In the genomic region with DNA sequence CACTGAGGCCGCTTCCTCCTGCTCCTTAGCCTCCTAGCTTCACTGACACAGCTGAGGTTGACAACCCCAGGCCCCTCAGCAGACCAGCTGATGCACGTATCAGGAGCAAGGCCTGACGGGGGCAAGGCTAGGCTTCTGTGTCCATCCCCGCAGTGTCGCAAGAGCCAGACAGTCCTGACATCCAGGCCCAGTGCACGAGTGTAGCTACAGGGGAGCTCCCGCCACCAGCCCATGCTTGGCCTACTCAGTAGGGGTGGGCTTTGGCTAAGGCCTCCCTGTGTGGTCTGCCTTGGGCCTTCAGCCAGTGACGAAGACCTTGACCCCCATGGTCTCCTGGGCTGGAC, we compare ENCODE assay signal across 16 cellular contexts.
DNase-seq lines count a peak whose midpoint lies in the region; ATAC-seq and TF ChIP-seq lines count a peak whose summit lies in the region.
"Had no signal": no experiment of that assay in that cellular context is flagged by ENCODE, and none has a peak within 500 bp of the region (broad histone marks: within the 10 kb centered on the region; RNA-seq: fewer than 3 reads in every experiment).

No MANE protein-coding gene starts in this region.

- WGBS in prostate gland: 77% methylated on average over 7 of the region's 8 CpGs
- 91% methylated on average over 8 of the region's 8 CpGs for WGBS in mesenchymal stem cell

- H3K27ac ChIP-seq in HEK293 (ENCODE audit: extremely low read depth, low read depth, low read length) (no peak overlapping the region), gastrocnemius medialis (peak overlapping the region; percentile 90 to 94 (median 92)), prostate gland (no peak overlapping the region), mesenchymal stem cell (ENCODE audit: low read length, poor library complexity, severe bottlenecking) (no peak overlapping the region)

- H3K36me3 ChIP-seq in HEK293 (ENCODE audit: control insufficient read depth in 2 of 2, insufficient read depth in 1 of 2, low read length in 2 of 2) (no peaks in the 10 kb centered on the region), gastrocnemius medialis (no peaks in the 10 kb centered on the region), prostate gland (no peaks in the 10 kb centered on the region), mesenchymal stem cell (ENCODE audit: control insufficient read depth in 1 of 2, insufficient read depth in 2 of 2, low read depth in 1 of 2, low read length in 2 of 2) (peaks cover 0 to 56% of the 10 kb centered on the region in 2 experiments)

- H3K27me3 Mint-ChIP-seq in activated B cell treated with CpG ODN at 0.5 μM for 24 hours: no peaks in the 10 kb centered on the region
- no peaks in the 10 kb centered on the region for H3K27me3 Mint-ChIP-seq in activated CD4-positive, alpha-beta memory T cell treated with anti-CD3 and anti-CD28 coated beads, Interleukin-2, amount 10 ng/mL, durations not matched to agents 7 days and 5 days

- no peak overlapping the region for H3K18ac ChIP-seq in mesenchymal stem cell (ENCODE audit: low read depth in 1 of 2, low read length in 2 of 2)

- POLR2A ChIA-PET in HEK293 (lab: Yijun Ruan, JAX) (no interaction called here), activated B cell treated with CpG ODN at 0.5 μM for 24 hours (lab: Charles Lee) (interaction anchor here (0.6 to 2.3 kb wide), 3 partner anchors 196 to 211 kb away, joined by 3 to 7 read pairs (median 4); a partner anchor contains a TSS)
- POLR2A ChIA-PET in activated CD4-positive, alpha-beta memory T cell treated with anti-CD3 and anti-CD28 coated beads, Interleukin-2, amount 10 ng/mL, durations not matched to agents 7 days and 5 days (lab: Charles Lee): interaction anchor here (1.1 kb wide), 1 partner anchor 179 kb away, joined by 3 read pairs; a partner anchor contains a TSS

- no peak overlapping the region for H3K4me2 ChIP-seq in mesenchymal stem cell (ENCODE audit: low read length, poor library complexity, severe bottlenecking)

- H2BK5ac ChIP-seq in mesenchymal stem cell (ENCODE audit: low read depth, low read length, poor library complexity, severe bottlenecking): no peak overlapping the region

- in situ Hi-C loops in gastrocnemius medialis (cut with MboI; ENCODE audit: low sequenced_read_pairs in 4 of 4): no loop called here

- H2BK12ac ChIP-seq in mesenchymal stem cell (ENCODE audit: low read length in 2 of 2): no peak overlapping the region

- CTCF ChIA-PET in HEK293 (lab: Yijun Ruan, JAX): no interaction called here
- CTCF ChIA-PET in activated B cell treated with CpG ODN at 0.5 μM for 24 hours (lab: Charles Lee): no interaction called here
- CTCF ChIA-PET in activated CD4-positive, alpha-beta memory T cell treated with anti-CD3 and anti-CD28 coated beads, Interleukin-2, amount 10 ng/mL, durations not matched to agents 7 days and 5 days (lab: Charles Lee): no interaction called here

- H3K4me3 ChIP-seq in HEK293 (ENCODE audit: low read depth, low read length): no peak overlapping the region
- H3K4me3 ChIP-seq in gastrocnemius medialis: peak overlapping the region in 1 of 4 donors; percentile 13
- H3K4me3 ChIP-seq in prostate gland: no peak overlapping the region
- no peak overlapping the region for H3K4me3 ChIP-seq in mesenchymal stem cell (ENCODE audit: insufficient read depth in 1 of 2, low read depth in 1 of 2, low read length in 2 of 2)
- H3K4me3 ChIP-seq: mucosa of descending colon had no signal

- H4K8ac ChIP-seq in mesenchymal stem cell (ENCODE audit: low read length): no peak overlapping the region

- H3K27me3 ChIP-seq in gastrocnemius medialis: no peaks in the 10 kb centered on the region
- no peaks in the 10 kb centered on the region for H3K27me3 ChIP-seq in prostate gland (replicated peaks; ENCODE audit: insufficient read depth)
- no peaks in the 10 kb centered on the region for H3K27me3 ChIP-seq in mesenchymal stem cell (ENCODE audit: control insufficient read depth in 1 of 2, insufficient read depth in 1 of 2, low read length in 2 of 2)

- ATAC-seq in activated B cell treated with CpG ODN at 0.5 μM for 24 hours (ENCODE audit: low read depth): no peak
- ATAC-seq in left ventricle myocardium superior: peak; percentile 51
- ATAC-seq in gastrocnemius medialis: peak; percentile 45 to 48

- peak overlapping the region; percentile 71 for H3K27ac Mint-ChIP-seq in activated B cell treated with CpG ODN at 0.5 μM for 24 hours
- no peak overlapping the region for H3K27ac Mint-ChIP-seq in activated CD4-positive, alpha-beta memory T cell treated with anti-CD3 and anti-CD28 coated beads, Interleukin-2, amount 10 ng/mL, durations not matched to agents 7 days and 5 days
- H3K27ac Mint-ChIP-seq: CD14-positive monocyte had no signal

- H3K79me1 ChIP-seq in mesenchymal stem cell (replicated peaks; ENCODE audit: low read length, poor library complexity, severe bottlenecking): peaks cover 27% of the 10 kb centered on the region

- no peak overlapping the region for H2BK120ac ChIP-seq in mesenchymal stem cell (ENCODE audit: low read depth, low read length)

- intact Hi-C loops in activated B cell treated with CpG ODN at 0.5 μM for 24 hours (cut with micrococcal nuclease) (loop anchor here (5.0 to 10.0 kb wide), 2 partner anchors 72 to 200 kb away; no protein-coding TSS in a partner anchor), left ventricle myocardium superior (cut with micrococcal nuclease) (loop anchor here (10.0 kb wide), 1 partner anchor 180 kb away; a partner anchor contains a TSS), gastrocnemius medialis (cut with DNase I; ENCODE audit: low total_unique reads) (loop anchor here (2.0 to 10.0 kb wide), 3 partner anchors 153 to 200 kb away; a partner anchor contains a TSS), prostate gland (cut with DNase I) (no loop called here)

- peaks cover 17% of the 10 kb centered on the region for H3K36me3 Mint-ChIP-seq in activated B cell treated with CpG ODN at 0.5 μM for 24 hours (ENCODE audit: low read depth)
- peaks cover 28% of the 10 kb centered on the region for H3K36me3 Mint-ChIP-seq in activated CD4-positive, alpha-beta memory T cell treated with anti-CD3 and anti-CD28 coated beads, Interleukin-2, amount 10 ng/mL, durations not matched to agents 7 days and 5 days (ENCODE audit: low read depth)
- H3K36me3 Mint-ChIP-seq: CD14-positive monocyte had no signal

- H3K9me3 Mint-ChIP-seq in activated B cell treated with CpG ODN at 0.5 μM for 24 hours: no peaks in the 10 kb centered on the region
- no peaks in the 10 kb centered on the region for H3K9me3 Mint-ChIP-seq in activated CD4-positive, alpha-beta memory T cell treated with anti-CD3 and anti-CD28 coated beads, Interleukin-2, amount 10 ng/mL, durations not matched to agents 7 days and 5 days
- H3K9me3 Mint-ChIP-seq: activated T-cell treated with anti-CD3 and anti-CD28 coated beads, Interleukin-2, amount 50 U/mL, for 4 hours; CD14-positive monocyte had no signal

- H3K9me3 ChIP-seq in HEK293 (ENCODE audit: control insufficient read depth, insufficient read depth, low read depth, low read length) (no peaks in the 10 kb centered on the region), gastrocnemius medialis (no peaks in the 10 kb centered on the region), prostate gland (no peaks in the 10 kb centered on the region), mesenchymal stem cell (ENCODE audit: control insufficient read depth, low read length) (no peaks in the 10 kb centered on the region)
- H3K9me3 ChIP-seq: mucosa of descending colon had no signal

- no peak overlapping the region for H4K91ac ChIP-seq in mesenchymal stem cell (ENCODE audit: low read length)

- no peak for DNase-seq in activated B cell treated with CpG ODN at 0.5 μM for 24 hours
- peak; percentile 61 for DNase-seq in left ventricle myocardium superior
- peak; percentile 43 to 82 for DNase-seq in gastrocnemius medialis
- no peak for DNase-seq in prostate gland (ENCODE audit: low spot score)
- DNase-seq in activated CD4-positive, alpha-beta memory T cell treated with anti-CD3 and anti-CD28 coated beads, Interleukin-2, amount 10 ng/mL, durations not matched to agents 7 days and 5 days: no peak
- DNase-seq in mesenchymal stem cell: no peak
- no peak for DNase-seq in NCI-H1105 treated with DMSO at 0.1 percent for 48 hours (lab: John Stamatoyannopoulos, UW)
- DNase-seq: activated T-cell treated with anti-CD3 and anti-CD28 coated beads, Interleukin-2, amount 50 U/mL, for 4 hours; effector CD4-positive, alpha-beta T cell; EL; mucosa of descending colon; NCI-H1436 treated with DMSO at 0.1 percent for 48 hours; NCI-H446; stimulated activated CD4-positive, alpha-beta T cell treated with anti-CD3 and anti-CD28 coated beads, Interleukin-2, amount 100 ng/mL, for 48 hours had no signal

- no peak overlapping the region for H2BK15ac ChIP-seq in mesenchymal stem cell (ENCODE audit: low read depth, poor library complexity, severe bottlenecking)

- H3K9ac ChIP-seq in mesenchymal stem cell (ENCODE audit: low read length): no peak overlapping the region

- no peak overlapping the region for H3K14ac ChIP-seq in mesenchymal stem cell (ENCODE audit: low read length in 2 of 2)

- no peak for TF ChIP-seq POLR2A in gastrocnemius medialis (IDR thresholded peaks at IDR 0.05)
- TF ChIP-seq POLR2A in prostate gland (IDR thresholded peaks at IDR 0.05): no peak

- H3K23ac ChIP-seq in mesenchymal stem cell (ENCODE audit: low read length in 2 of 2): no peak overlapping the region

- peaks cover 54% of the 10 kb centered on the region for H3K4me1 Mint-ChIP-seq in activated B cell treated with CpG ODN at 0.5 μM for 24 hours
- H3K4me1 Mint-ChIP-seq in activated CD4-positive, alpha-beta memory T cell treated with anti-CD3 and anti-CD28 coated beads, Interleukin-2, amount 10 ng/mL, durations not matched to agents 7 days and 5 days: peaks cover 34% of the 10 kb centered on the region

- no peak overlapping the region for H2AK5ac ChIP-seq in mesenchymal stem cell (ENCODE audit: low read length, severe bottlenecking)

- TF ChIP-seq CTCF in HEK293 (tag by site-specific recombination; IDR thresholded peaks at IDR 0.05): no peak
- TF ChIP-seq CTCF in activated B cell treated with CpG ODN at 0.5 μM for 24 hours (IDR thresholded peaks at IDR 0.05): no peak
- TF ChIP-seq CTCF in gastrocnemius medialis (IDR thresholded peaks at IDR 0.05 in 4 of 5, conservative IDR thresholded peaks at IDR 0.05 in 1 of 5): no peak
- no peak for TF ChIP-seq CTCF in prostate gland (IDR thresholded peaks at IDR 0.05)

- peak overlapping the region; percentile 63 for H3K4me3 Mint-ChIP-seq in activated B cell treated with CpG ODN at 0.5 μM for 24 hours
- no peak overlapping the region for H3K4me3 Mint-ChIP-seq in activated CD4-positive, alpha-beta memory T cell treated with anti-CD3 and anti-CD28 coated beads, Interleukin-2, amount 10 ng/mL, durations not matched to agents 7 days and 5 days
- H3K4me3 Mint-ChIP-seq: CD14-positive monocyte had no signal

- no peak overlapping the region for H3K4ac ChIP-seq in mesenchymal stem cell (ENCODE audit: low read depth in 1 of 2, low read length in 2 of 2)

- no peak overlapping the region for H2AFZ ChIP-seq in mesenchymal stem cell (ENCODE audit: low read depth, low read length)

- H3K4me1 ChIP-seq in HEK293 (ENCODE audit: control insufficient read depth, insufficient read depth, low read length): peaks cover 4% of the 10 kb centered on the region; the same call in 1 of the 2 replicates
- H3K4me1 ChIP-seq in gastrocnemius medialis: peaks cover 41 to 49% of the 10 kb centered on the region in 2 donors
- H3K4me1 ChIP-seq in prostate gland (replicated peaks): no peaks in the 10 kb centered on the region
- H3K4me1 ChIP-seq in mesenchymal stem cell (ENCODE audit: control insufficient read depth, insufficient read depth, low read depth, low read length): peaks cover 17% of the 10 kb centered on the region

Comparison
In these comparisons a context has a peak if more than half of its experiments do, and no peak if none do; other contexts are left out.
1. H3K27ac ChIP-seq: peak in gastrocnemius medialis (4 of 4); none in HEK293 (single experiment), prostate gland (0 of 2) and mesenchymal stem cell (single experiment).
2. DNase-seq: peak in left ventricle myocardium superior (single experiment) and gastrocnemius medialis (2 of 2); none in activated B cell treated with CpG ODN at 0.5 μM for 24 hours (single experiment), prostate gland (single experiment), activated CD4-positive, alpha-beta memory T cell treated with anti-CD3 and anti-CD28 coated beads, Interleukin-2, amount 10 ng/mL, durations not matched to agents 7 days and 5 days (single experiment), mesenchymal stem cell (single experiment) and NCI-H1105 treated with DMSO at 0.1 percent for 48 hours (single experiment).